In the genomic region with DNA sequence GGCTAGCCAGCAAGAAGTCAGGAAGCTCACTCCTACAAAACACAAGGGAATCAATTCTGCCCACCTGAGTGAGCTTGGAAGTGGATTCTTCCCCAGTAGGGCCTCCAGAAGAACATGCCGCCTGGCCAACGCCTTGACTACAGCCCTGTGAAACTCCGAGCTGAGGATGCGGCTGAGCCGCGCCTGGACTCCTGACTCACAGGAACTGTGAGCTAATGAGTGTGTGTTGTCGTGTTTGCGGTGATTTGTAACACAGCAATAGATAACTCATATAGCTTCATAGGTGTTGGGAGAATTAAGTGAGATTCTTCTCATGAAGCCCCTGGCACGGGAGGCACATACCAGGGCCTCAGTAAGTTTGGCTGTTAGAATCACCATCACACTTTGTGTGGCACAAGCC, we compare ENCODE assay signal across 17 cellular contexts.
"Had no signal": no experiment of that assay in that cellular context is flagged by ENCODE, and none has a peak within 500 bp of the region (broad histone marks: within the 10 kb centered on the region; RNA-seq: fewer than 3 reads in every experiment).

No MANE protein-coding gene starts in this region.

- H2AFZ ChIP-seq: parathyroid adenoma had no signal

- H3K27ac ChIP-seq: esophagus muscularis mucosa, gastrocnemius medialis, heart right ventricle, parathyroid adenoma, psoas muscle, testis, transverse colon had no signal

- H3K79me2 ChIP-seq: parathyroid adenoma had no signal

- H3K27me3 ChIP-seq: esophagus muscularis mucosa, gastrocnemius medialis, heart right ventricle, testis, transverse colon had no signal

- ATAC-seq: gastrocnemius medialis; heart right ventricle; naive thymus-derived CD4-positive, alpha-beta T cell; psoas muscle; sciatic nerve; stimulated activated naive B cell treated with anti-CD40 and anti-IgM and Interleukin-4, amounts not matched to agents 10 μg/mL and 1 μg/mL and 100 μg/mL, for 72 hours; stimulated activated naive CD8-positive, alpha-beta T cell treated with anti-CD3 and anti-CD28 coated beads, Interleukin-15, amount 100 ng/mL, for 72 hours had no signal

- H3K4me1 ChIP-seq: esophagus muscularis mucosa, gastrocnemius medialis, heart right ventricle, parathyroid adenoma, psoas muscle, testis, transverse colon had no signal

- DNase-seq: gastrocnemius medialis; heart right ventricle; hypothalamus; kidney glomerular epithelial cell; mammary epithelial cell; naive thymus-derived CD4-positive, alpha-beta T cell; nephron progenitor cell; psoas muscle; stimulated activated CD4-positive, alpha-beta T cell treated with anti-CD3 and anti-CD28 coated beads, Interleukin-2, amount 100 ng/mL, for 24 hours; stimulated activated CD4-positive, alpha-beta T cell treated with anti-CD3 and anti-CD28 coated beads, Interleukin-4, amount 100 ng/mL, for 4 hours; stimulated activated naive B cell treated with anti-CD40 and anti-IgM and Interleukin-4, amounts not matched to agents 10 μg/mL and 1 μg/mL and 100 μg/mL, for 72 hours; stimulated activated naive CD8-positive, alpha-beta T cell treated with anti-CD3 and anti-CD28 coated beads, Interleukin-15, amount 100 ng/mL, for 72 hours; testis; transverse colon had no signal

- H3K4me3 ChIP-seq: esophagus muscularis mucosa, gastrocnemius medialis, heart right ventricle, psoas muscle, testis, transverse colon had no signal

- H3K9me3 ChIP-seq: esophagus muscularis mucosa, gastrocnemius medialis, heart right ventricle, psoas muscle, testis, transverse colon had no signal

- H3K9ac ChIP-seq: parathyroid adenoma had no signal

- H3K36me3 ChIP-seq: esophagus muscularis mucosa, gastrocnemius medialis, heart right ventricle, transverse colon had no signal
